13 cellular contexts compared by ENCODE assay signal in genomic region chr7:94178247-94178646, GRCh38.
DNase-seq lines count a peak whose midpoint lies in the region; ATAC-seq and TF ChIP-seq lines count a peak whose summit lies in the region.
"Had no signal": no experiment of that assay in that cellular context is flagged by ENCODE, and none has a peak within 500 bp of the region (broad histone marks: within the 10 kb centered on the region; RNA-seq: fewer than 3 reads in every experiment).

No MANE protein-coding gene starts in this region.

- H3K79me2 ChIP-seq in osteoblast (ENCODE audit: insufficient read depth, low read length), result no peaks in the 10 kb centered on the region

- H3K27me3 ChIP-seq in osteoblast (ENCODE audit: insufficient read depth, low read length), result no peaks in the 10 kb centered on the region

- H3K4me3 ChIP-seq in osteoblast (ENCODE audit: insufficient read depth, low read length), result no peak overlapping the region

- no peaks in the 10 kb centered on the region for H4K20me1 ChIP-seq in osteoblast (ENCODE audit: insufficient read depth, low read length)

- intact Hi-C loops in head of caudate nucleus (cut with DNase I), result no loop called here

- peak overlapping the region; percentile 4 for H2AFZ ChIP-seq in osteoblast (ENCODE audit: low read length)

- no peak overlapping the region for H3K4me2 ChIP-seq in osteoblast (ENCODE audit: insufficient read depth, low read length)

- H3K36me3 ChIP-seq in osteoblast (ENCODE audit: insufficient read depth, low read length), result no peaks in the 10 kb centered on the region

- no peak for TF ChIP-seq CTCF in osteoblast (IDR thresholded peaks at IDR 0.05; ENCODE audit: extremely low read depth, low read depth, low read length)

- ATAC-seq in GM19025 (IDR thresholded peaks at IDR 0.05; ENCODE audit: low read depth, unreplicated experiment) (peak; percentile 96), GM21619 (IDR thresholded peaks at IDR 0.05; ENCODE audit: unreplicated experiment) (peak; percentile 95), HG03139 (IDR thresholded peaks at IDR 0.05; ENCODE audit: unreplicated experiment) (peak; percentile 83)
- ATAC-seq: Right ventricle myocardium inferior had no signal

- DNase-seq in osteoblast (ENCODE audit: insufficient read length, low spot score, missing footprints) (no peak), AML-193 (lab: John Stamatoyannopoulos, UW) (no peak), NCI-H2081 (lab: John Stamatoyannopoulos, UW) (no peak), UCSD-AML1 (lab: John Stamatoyannopoulos, UW; ENCODE audit: unreplicated experiment) (no peak), head of caudate nucleus (no peak)
- DNase-seq: activated CD4-positive, alpha-beta T cell treated with anti-CD3 and anti-CD28 coated beads, Interleukin-2, amount 50 U/mL, for 1 hour; activated naive CD8-positive, alpha-beta T cell treated with anti-CD3 and anti-CD28 coated beads, Interleukin-2, amount 10 ng/mL, durations not matched to agents 7 days and 5 days; hypothalamus; NCI-H146 had no signal

- H3K4me1 ChIP-seq in osteoblast (ENCODE audit: insufficient read depth, low read length), result peaks cover 16% of the 10 kb centered on the region

- no peak overlapping the region for H3K27ac ChIP-seq in osteoblast (ENCODE audit: low read depth, low read length)

- H3K9me3 ChIP-seq in osteoblast (ENCODE audit: low read depth, low read length), result no peaks in the 10 kb centered on the region
